In genomic region chr7:51123322-51124021, GRCh38 we compare ENCODE assay signal across 9 cellular contexts.
DNase-seq lines count a peak whose midpoint lies in the region; ATAC-seq and TF ChIP-seq lines count a peak whose summit lies in the region.
"Had no signal": no experiment of that assay in that cellular context is flagged by ENCODE, and none has a peak within 500 bp of the region (broad histone marks: within the 10 kb centered on the region; RNA-seq: fewer than 3 reads in every experiment).

No MANE protein-coding gene starts in this region.

- DNase-seq in AG10803 (ENCODE audit: low read depth) (peak; percentile 92), LoVo (ENCODE audit: low spot score) (peak; percentile 29), kidney tubule cell (ENCODE audit: low spot score) (peak; percentile 98), NCI-H146 (lab: John Stamatoyannopoulos, UW) (no peak), DMS 273 (lab: John Stamatoyannopoulos, UW; ENCODE audit: unreplicated experiment) (no peak)
- DNase-seq in activated naive CD8-positive, alpha-beta T cell treated with anti-CD3 and anti-CD28 coated beads, Interleukin-2, amount 10 ng/mL, durations not matched to agents 7 days and 5 days = no peak
- DNase-seq in stimulated activated naive CD8-positive, alpha-beta T cell treated with anti-CD3 and anti-CD28 coated beads, Interleukin-15, Interleukin-2, amounts not matched to agents 100 U/mL and 50 U/mL, for 24 hours = peak; percentile 65

- no peak overlapping the region for H3K4me3 Mint-ChIP-seq in activated naive CD8-positive, alpha-beta T cell treated with anti-CD3 and anti-CD28 coated beads, Interleukin-2, amount 10 ng/mL, durations not matched to agents 7 days and 5 days
- H3K4me3 Mint-ChIP-seq: dendritic cell treated with granulocyte-macrophage colony-stimulating factor and Interleukin-4, amounts not matched to agents 40 ng/mL and 50 ng/mL, for 4 days had no signal

- H3K4me3 ChIP-seq in AG10803 (ENCODE audit: low read length) = no peak overlapping the region

- no peaks in the 10 kb centered on the region for H3K36me3 Mint-ChIP-seq in activated naive CD8-positive, alpha-beta T cell treated with anti-CD3 and anti-CD28 coated beads, Interleukin-2, amount 10 ng/mL, durations not matched to agents 7 days and 5 days

- POLR2A ChIA-PET in activated naive CD8-positive, alpha-beta T cell treated with anti-CD3 and anti-CD28 coated beads, Interleukin-2, amount 10 ng/mL, durations not matched to agents 7 days and 5 days (lab: Charles Lee) = no interaction called here

- H3K27me3 Mint-ChIP-seq in activated naive CD8-positive, alpha-beta T cell treated with anti-CD3 and anti-CD28 coated beads, Interleukin-2, amount 10 ng/mL, durations not matched to agents 7 days and 5 days = no peaks in the 10 kb centered on the region
- H3K27me3 Mint-ChIP-seq: dendritic cell treated with granulocyte-macrophage colony-stimulating factor and Interleukin-4, amounts not matched to agents 40 ng/mL and 50 ng/mL, for 4 days had no signal

- H3K4me1 Mint-ChIP-seq in activated naive CD8-positive, alpha-beta T cell treated with anti-CD3 and anti-CD28 coated beads, Interleukin-2, amount 10 ng/mL, durations not matched to agents 7 days and 5 days = peaks cover 24% of the 10 kb centered on the region

- no peaks in the 10 kb centered on the region for H3K9me3 Mint-ChIP-seq in activated naive CD8-positive, alpha-beta T cell treated with anti-CD3 and anti-CD28 coated beads, Interleukin-2, amount 10 ng/mL, durations not matched to agents 7 days and 5 days
- H3K9me3 Mint-ChIP-seq: dendritic cell treated with granulocyte-macrophage colony-stimulating factor and Interleukin-4, amounts not matched to agents 40 ng/mL and 50 ng/mL, for 4 days had no signal

- no peak overlapping the region for H3K27ac Mint-ChIP-seq in activated naive CD8-positive, alpha-beta T cell treated with anti-CD3 and anti-CD28 coated beads, Interleukin-2, amount 10 ng/mL, durations not matched to agents 7 days and 5 days
- H3K27ac Mint-ChIP-seq: dendritic cell treated with granulocyte-macrophage colony-stimulating factor and Interleukin-4, amounts not matched to agents 40 ng/mL and 50 ng/mL, for 4 days had no signal

- no peak for TF ChIP-seq CTCF in AG10803 (conservative IDR thresholded peaks at IDR 0.05; ENCODE audit: low read length)

- ATAC-seq in activated naive CD8-positive, alpha-beta T cell treated with anti-CD3 and anti-CD28 coated beads, Interleukin-2, amount 10 ng/mL, durations not matched to agents 7 days and 5 days (ENCODE audit: low read depth) = peak; percentile 60
- peak; percentile 98 for ATAC-seq in stimulated activated naive CD8-positive, alpha-beta T cell treated with anti-CD3 and anti-CD28 coated beads, Interleukin-15, Interleukin-2, amounts not matched to agents 100 U/mL and 50 U/mL, for 24 hours
- ATAC-seq in HG03432 (IDR thresholded peaks at IDR 0.05; ENCODE audit: unreplicated experiment) = no peak

Comparison
In these comparisons a context has a peak if more than half of its experiments do, and no peak if none do; other contexts are left out.
1. DNase-seq: peak in AG10803 (single experiment), LoVo (single experiment), kidney tubule cell (single experiment) and stimulated activated naive CD8-positive, alpha-beta T cell treated with anti-CD3 and anti-CD28 coated beads, Interleukin-15, Interleukin-2, amounts not matched to agents 100 U/mL and 50 U/mL, for 24 hours (single experiment); none in activated naive CD8-positive, alpha-beta T cell treated with anti-CD3 and anti-CD28 coated beads, Interleukin-2, amount 10 ng/mL, durations not matched to agents 7 days and 5 days (single experiment), NCI-H146 (single experiment) and DMS 273 (single experiment).